Comparison of ENCODE assay signal across 10 cellular contexts in genomic region chr22:50398698-50399648, GRCh38. TPM values are rescaled to one million over a fixed set of nuclear protein-coding genes. Genes with fewer than 3 reads are reported as not detected.
DNase-seq lines count a peak whose midpoint lies in the region; ATAC-seq and TF ChIP-seq lines count a peak whose summit lies in the region.
"Had no signal": no experiment of that assay in that cellular context is flagged by ENCODE, and none has a peak within 500 bp of the region (broad histone marks: within the 10 kb centered on the region; RNA-seq: fewer than 3 reads in every experiment).

No MANE protein-coding gene starts in this region.

- intact Hi-C loops in HCT116 (cut with micrococcal nuclease): no loop called here
- intact Hi-C loops in naive thymus-derived CD4-positive, alpha-beta T cell (cut with micrococcal nuclease): loop anchor here in 1 of 2 donors (1.0 kb wide), 2 partner anchors 99 to 221 kb away; no protein-coding TSS in a partner anchor

- H3K79me2 ChIP-seq in HCT116 (ENCODE audit: insufficient read depth, low read length): peaks cover 44% of the 10 kb centered on the region

- DNase-seq in AG04450 (ENCODE audit: low read depth, low spot score) (no peak), HCT116 (ENCODE audit: low read depth, low spot score) (no peak), LoVo (ENCODE audit: low spot score) (no peak)
- no peak for DNase-seq in naive thymus-derived CD4-positive, alpha-beta T cell
- DNase-seq in stimulated activated CD4-positive, alpha-beta T cell treated with anti-CD3 and anti-CD28 coated beads, Interleukin-15, amount 100 ng/mL, for 24 hours: no peak
- DNase-seq: NCI-H2081 treated with DMSO at 0.1 percent for 48 hours, T-helper 9 cell had no signal

- no peak overlapping the region for H3K4me3 Mint-ChIP-seq in naive thymus-derived CD4-positive, alpha-beta T cell

- H3K27me3 Mint-ChIP-seq in naive thymus-derived CD4-positive, alpha-beta T cell: no peaks in the 10 kb centered on the region

- no peaks in the 10 kb centered on the region for H3K4me1 ChIP-seq in HCT116 (ENCODE audit: control insufficient read depth in 1 of 2, insufficient read depth in 2 of 2, low read length in 2 of 2)
- H3K4me1 ChIP-seq in naive thymus-derived CD4-positive, alpha-beta T cell (ENCODE audit: control insufficient read depth in 2 of 2, insufficient read depth in 2 of 2, low read length in 2 of 2): peaks cover 0 to 6% of the 10 kb centered on the region in 2 donors

- TF ChIP-seq RAD21 in HCT116 (IDR thresholded peaks at IDR 0.05; ENCODE audit: low read depth): no peak

- POLR2A ChIA-PET in AG04450 (lab: Yijun Ruan, JAX) (no interaction called here), HCT116 (lab: Charles Lee) (no interaction called here)
- POLR2A ChIA-PET in naive thymus-derived CD4-positive, alpha-beta T cell (lab: Charles Lee): interaction anchor here (1.0 kb wide), 1 partner anchor 127 kb away, joined by 3 read pairs; the partner anchor contains the start of gene SCO2

- H3K9me3 Mint-ChIP-seq in naive thymus-derived CD4-positive, alpha-beta T cell: peaks cover 0 to 2% (median 0%) of the 10 kb centered on the region in 11 donors

- peak overlapping the region in 8 of 9 donors; percentile 27 to 85 (median 42) for H3K27ac Mint-ChIP-seq in naive thymus-derived CD4-positive, alpha-beta T cell

- no peaks in the 10 kb centered on the region for H4K20me1 ChIP-seq in HCT116 (ENCODE audit: insufficient read depth)

- no peak overlapping the region for H2AFZ ChIP-seq in HCT116 (ENCODE audit: low read depth, low read length, poor library complexity, severe bottlenecking)

- ATAC-seq in HCT116 (peak; percentile 28), GM19452 (IDR thresholded peaks at IDR 0.05; ENCODE audit: unreplicated experiment) (no peak), GM19455 (IDR thresholded peaks at IDR 0.05; ENCODE audit: unreplicated experiment) (no peak)
- ATAC-seq in naive thymus-derived CD4-positive, alpha-beta T cell: no peak

- BruUV-seq in HCT116 (replicated peaks; lab: Mats Ljungman, UMichigan): no TSS peak

- RAD21 ChIA-PET in HCT116 (lab: Charles Lee; ENCODE audit: low non-redundant PET in 1 of 2, low total read pairs in 2 of 2, uncharacterized antibody in 2 of 2, unreplicated experiment in 2 of 2): interaction anchor here in 1 of 2 experiments (1.5 kb wide), 1 partner anchor 127 kb away, joined by 6 read pairs; the partner anchor contains the start of gene SCO2

- H3K4me2 ChIP-seq in HCT116 (ENCODE audit: low read length): no peak overlapping the region

- TF ChIP-seq POLR2A in HCT116 (IDR thresholded peaks at IDR 0.05; ENCODE audit: borderline replicate concordance, extremely low read depth, insufficient read depth, insufficient read length): no peak

- peaks cover 6 to 18% of the 10 kb centered on the region in 2 experiments; a peak in 3 of 4 replicates for H3K36me3 ChIP-seq in HCT116 (ENCODE audit: control insufficient read depth in 1 of 2, insufficient read depth in 2 of 2, low read length in 2 of 2)
- H3K36me3 ChIP-seq in naive thymus-derived CD4-positive, alpha-beta T cell (ENCODE audit: control insufficient read depth in 2 of 3, insufficient read depth in 3 of 3, low read length in 3 of 3): peaks cover 0 to 42% (median 0%) of the 10 kb centered on the region in 3 experiments

- H3K9me3 ChIP-seq in AG04450 (ENCODE audit: control insufficient read depth, insufficient read depth, low read length) (no peaks in the 10 kb centered on the region), HCT116 (ENCODE audit: control insufficient read depth in 1 of 2, insufficient read depth in 1 of 2, low read depth in 1 of 2, low read length in 2 of 2) (no peaks in the 10 kb centered on the region)
- H3K9me3 ChIP-seq in naive thymus-derived CD4-positive, alpha-beta T cell (ENCODE audit: control insufficient read depth in 2 of 3, low read length in 3 of 3): no peaks in the 10 kb centered on the region

- no peak overlapping the region for H3K9ac ChIP-seq in HCT116 (ENCODE audit: low read length)

- no peaks in the 10 kb centered on the region for H3K9me2 ChIP-seq in HCT116 (ENCODE audit: insufficient read depth)

- peak overlapping the region; percentile 31 for H3K27ac ChIP-seq in AG04450 (ENCODE audit: low read depth, low read length)
- H3K27ac ChIP-seq in HCT116 (ENCODE audit: low read depth, low read length): 0 out of 2 replicates have a peak overlapping the region, but pooled peaks have one; percentile 5
- H3K27ac ChIP-seq in angular gyrus (ENCODE audit: low read depth, low read length): peak overlapping the region; percentile 86
- peak overlapping the region; percentile 40 for H3K27ac ChIP-seq in naive thymus-derived CD4-positive, alpha-beta T cell (ENCODE audit: low read depth, low read length)

- CTCF ChIA-PET in AG04450 (lab: Charles Lee) (interaction anchor here (0.6 kb wide), 1 partner anchor 238 kb away, joined by 17 read pairs; no protein-coding TSS in a partner anchor), HCT116 (lab: Charles Lee) (interaction anchor here (1.0 to 2.6 kb wide), 4 partner anchors 14 to 148 kb away, joined by 3 to 9 read pairs (median 4); partner anchors contain the start of gene HDAC10)
- CTCF ChIA-PET in naive thymus-derived CD4-positive, alpha-beta T cell (lab: Charles Lee): interaction anchor here (1.0 to 1.5 kb wide), 2 partner anchors 10 to 99 kb away, joined by 4 to 5 read pairs; no protein-coding TSS in a partner anchor

- H3K4me3 ChIP-seq in AG04450 (ENCODE audit: low read depth, low read length) (no peak overlapping the region), HCT116 (replicated peaks in 1 of 2; ENCODE audit: low read depth in 1 of 2, low read length in 2 of 2) (no peak overlapping the region)
- no peak overlapping the region for H3K4me3 ChIP-seq in naive thymus-derived CD4-positive, alpha-beta T cell (ENCODE audit: low read length)

- TF ChIP-seq CTCF in AG04450 (IDR thresholded peaks at IDR 0.05; ENCODE audit: low read depth, low read length) (no peak), HCT116 (IDR thresholded peaks at IDR 0.05 in 2 of 3, conservative IDR thresholded peaks at IDR 0.05 in 1 of 3; ENCODE audit: borderline replicate concordance in 1 of 3, insufficient read depth in 1 of 3, low read depth in 2 of 3, low read length in 2 of 3) (no peak)

- H3K36me3 Mint-ChIP-seq in naive thymus-derived CD4-positive, alpha-beta T cell: peaks cover 4 to 18% (median 5%) of the 10 kb centered on the region in 5 donors

- H3K27me3 ChIP-seq in AG04450 (ENCODE audit: control insufficient read depth, insufficient read depth, low read length): no peaks in the 10 kb centered on the region
- no peaks in the 10 kb centered on the region for H3K27me3 ChIP-seq in HCT116 (ENCODE audit: insufficient read depth, low read length)
- H3K27me3 ChIP-seq in naive thymus-derived CD4-positive, alpha-beta T cell (ENCODE audit: control insufficient read depth in 2 of 2, insufficient read depth in 2 of 2, low read length in 2 of 2): no peaks in the 10 kb centered on the region

- peaks cover 19 to 45% (median 32%) of the 10 kb centered on the region in 7 donors for H3K4me1 Mint-ChIP-seq in naive thymus-derived CD4-positive, alpha-beta T cell

TF ChIP-seq in HCT116, 20 proteins besides CTCF, POLR2A, EP300 and RAD21:
- TF ChIP-seq SIN3A (IDR thresholded peaks at IDR 0.05; ENCODE audit: low read depth) (no peak), EZH2phosphoT487 (IDR thresholded peaks at IDR 0.05; ENCODE audit: borderline replicate concordance) (no peak), SRF (IDR thresholded peaks at IDR 0.05; ENCODE audit: low read depth) (no peak), CBX3 (IDR thresholded peaks at IDR 0.05; ENCODE audit: low read depth) (no peak), SP1 (IDR thresholded peaks at IDR 0.05; ENCODE audit: low read depth) (no peak), ATF3 (IDR thresholded peaks at IDR 0.05) (no peak), POLR2AphosphoS5 (IDR thresholded peaks at IDR 0.05; ENCODE audit: low read depth, low read length) (no peak), YY1 (IDR thresholded peaks at IDR 0.05; ENCODE audit: extremely low read depth, insufficient replicate concordance, low read depth, low read length) (no peak), ZBTB33 (IDR thresholded peaks at IDR 0.05; ENCODE audit: extremely low read depth, insufficient replicate concordance, low read length) (no peak), TCF7L2 (IDR thresholded peaks at IDR 0.05; ENCODE audit: borderline replicate concordance, extremely low read depth, insufficient read depth, insufficient read length) (no peak), ZFX (IDR thresholded peaks at IDR 0.05) (no peak)

RNA-seq across cellular contexts. Expression of gene PPP6R2, which starts 55.8 kb away (rescaled TPM):
- polyA plus RNA-seq in AG04450 (2011; rRNA removed): 26.6 and 35.0 TPM in 2 replicates
- 30.2 and 40.9 TPM in 2 replicates for polyA minus RNA-seq in AG04450 (2011; rRNA and poly(A)+ RNA removed)
- total RNA-seq in HCT116 (2021; ENCODE audit: unreplicated experiment): 61.3 TPM
- polyA plus RNA-seq in HCT116 (2012): 52.7 and 53.5 TPM in 2 replicates
- total RNA-seq in naive thymus-derived CD4-positive, alpha-beta T cell: 10 to 100 TPM; 57.8 to 88.1 (median 78.1) TPM
- polyA plus RNA-seq in naive thymus-derived CD4-positive, alpha-beta T cell: 10 to 100 TPM; 17.0 to 38.8 TPM

Comparison
In these comparisons a context has a peak if more than half of its experiments do, and no peak if none do; other contexts are left out.
1. H3K27ac ChIP-seq: peak in every context shown above with its lines; median percentile 86 in angular gyrus; 40 in naive thymus-derived CD4-positive, alpha-beta T cell; 31 in AG04450; 5 in HCT116.